Comparison of ENCODE assay signal across 24 cellular contexts in the genomic region with DNA sequence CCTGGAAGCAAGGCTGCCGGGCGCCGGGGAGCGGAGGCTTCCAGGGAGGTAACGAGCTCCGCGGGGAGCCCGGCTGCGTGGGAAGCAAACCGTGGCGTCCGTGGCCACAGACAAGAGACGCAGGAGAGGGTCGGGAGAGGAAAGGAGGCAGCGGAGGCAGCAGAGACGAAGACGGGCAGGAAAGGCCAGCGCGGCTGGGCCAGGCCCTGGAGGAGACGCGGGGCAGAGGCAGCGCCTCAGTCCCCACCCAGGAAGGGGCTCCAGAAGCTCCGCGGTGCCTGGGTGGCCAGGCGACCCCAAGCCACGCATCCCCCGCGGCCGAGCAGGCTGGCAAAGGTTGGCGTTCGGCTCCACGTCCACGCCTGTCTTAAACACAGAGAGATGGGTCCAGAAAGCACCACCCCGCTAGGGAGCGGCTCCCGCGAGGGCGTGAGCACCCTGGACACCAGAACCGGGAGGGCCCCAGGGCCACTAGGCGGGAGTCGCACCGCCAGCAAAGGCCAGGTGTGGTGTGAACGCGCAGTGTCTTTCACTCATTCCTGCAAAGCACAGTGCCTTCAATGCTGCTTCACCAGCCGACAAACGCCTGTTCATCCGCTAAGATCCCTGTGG.
"Had no signal": no experiment of that assay in that cellular context is flagged by ENCODE, and none has a peak within 500 bp of the region (broad histone marks: within the 10 kb centered on the region; RNA-seq: fewer than 3 reads in every experiment).

No MANE protein-coding gene starts in this region.

- H3K36me3 Mint-ChIP-seq: mesothelial cell of epicardium; naive B cell; natural killer cell treated with Interleukin-12 subunit alpha and Interleukin-12 subunit beta and Interleukin-15 and Interleukin-18, amount 100 ng/mL, for 72 hours; stimulated activated effector memory CD8-positive, alpha-beta T cell treated with anti-CD3 and anti-CD28 coated beads, Interleukin-12 subunit alpha, Interleukin-12 subunit beta, amount 100 ng/mL, for 72 hours had no signal

- FAIRE-seq: frontal cortex had no signal

- H3K27ac ChIP-seq: left lung, parathyroid adenoma, thoracic aorta, tibial nerve, upper lobe of left lung, uterus had no signal

- H3K27me3 ChIP-seq: upper lobe of left lung, uterus had no signal

- H3K27ac Mint-ChIP-seq: mesothelial cell of epicardium; natural killer cell treated with Interleukin-12 subunit alpha and Interleukin-12 subunit beta and Interleukin-15 and Interleukin-18, amount 100 ng/mL, for 72 hours; progenitor cell of endocrine pancreas; stimulated activated effector memory CD8-positive, alpha-beta T cell treated with anti-CD3 and anti-CD28 coated beads, Interleukin-12 subunit alpha, Interleukin-12 subunit beta, amount 100 ng/mL, for 72 hours had no signal

- H3K9me3 ChIP-seq: left lung, mucosa of descending colon, thoracic aorta, upper lobe of left lung, uterus had no signal

- H3K36me3 ChIP-seq: left lung, thoracic aorta, tibial nerve, upper lobe of left lung, uterus had no signal

- H3K9ac ChIP-seq: parathyroid adenoma had no signal

- H2AFZ ChIP-seq: parathyroid adenoma had no signal

- H3K4me1 ChIP-seq: left lung, parathyroid adenoma, tibial nerve, upper lobe of left lung, uterus had no signal

- H3K9me3 Mint-ChIP-seq: mesothelial cell of epicardium; natural killer cell treated with Interleukin-12 subunit alpha and Interleukin-12 subunit beta and Interleukin-15 and Interleukin-18, amount 100 ng/mL, for 72 hours; neural crest cell; stimulated activated effector memory CD8-positive, alpha-beta T cell treated with anti-CD3 and anti-CD28 coated beads, Interleukin-12 subunit alpha, Interleukin-12 subunit beta, amount 100 ng/mL, for 72 hours had no signal

- H3K79me2 ChIP-seq: parathyroid adenoma had no signal

- H3K4me3 ChIP-seq: dorsolateral prefrontal cortex, left lung, mucosa of descending colon, smooth muscle cell, thoracic aorta, tibial nerve, upper lobe of left lung, uterus had no signal

- ATAC-seq: left cardiac atrium; left lung; mucosa of descending colon; natural killer cell treated with Interleukin-12 subunit alpha and Interleukin-12 subunit beta and Interleukin-15 and Interleukin-18, amount 100 ng/mL, for 72 hours; sciatic nerve; stimulated activated effector memory CD8-positive, alpha-beta T cell treated with anti-CD3 and anti-CD28 coated beads, Interleukin-12 subunit alpha, Interleukin-12 subunit beta, amount 100 ng/mL, for 72 hours had no signal

- H3K27me3 Mint-ChIP-seq: naive B cell; natural killer cell treated with Interleukin-12 subunit alpha and Interleukin-12 subunit beta and Interleukin-15 and Interleukin-18, amount 100 ng/mL, for 72 hours had no signal

- DNase-seq: dorsolateral prefrontal cortex; effector CD4-positive, alpha-beta T cell; hypothalamus; left cardiac atrium; left lung; mesenchymal stem cell; mucosa of descending colon; naive B cell; stimulated activated CD4-positive, alpha-beta T cell treated with anti-CD3 and anti-CD28 coated beads, Interleukin-2, amount 100 ng/mL, for 24 hours; stimulated activated CD4-positive, alpha-beta T cell treated with anti-CD3 and anti-CD28 coated beads, Interleukin-4, amount 100 ng/mL, for 24 hours; stimulated activated naive CD4-positive, alpha-beta T cell treated with Interleukin-2 at 50 U/mL for 16 hours; uterus had no signal

- H3K4me2 ChIP-seq: smooth muscle cell had no signal

- H3K4me3 Mint-ChIP-seq: mesothelial cell of epicardium; naive B cell; natural killer cell treated with Interleukin-12 subunit alpha and Interleukin-12 subunit beta and Interleukin-15 and Interleukin-18, amount 100 ng/mL, for 72 hours; neural crest cell; stimulated activated effector memory CD8-positive, alpha-beta T cell treated with anti-CD3 and anti-CD28 coated beads, Interleukin-12 subunit alpha, Interleukin-12 subunit beta, amount 100 ng/mL, for 72 hours had no signal
